ENCODE assay signal across 28 cellular contexts in genomic region chr6:28160233-28160632, GRCh38.
"Had no signal": no experiment of that assay in that cellular context is flagged by ENCODE, and none has a peak within 500 bp of the region (broad histone marks: within the 10 kb centered on the region; RNA-seq: fewer than 3 reads in every experiment).

No MANE protein-coding gene starts in this region.

- H3K9me3 ChIP-seq: MG63, SJCRH30 had no signal

- DNase-seq: activated CD4-positive, alpha-beta memory T cell treated with anti-CD3 and anti-CD28 coated beads for 36 hours; activated CD4-positive, alpha-beta T cell treated with anti-CD3 and anti-CD28 coated beads for 4 hours; activated CD4-positive, alpha-beta T cell treated with anti-CD3 and anti-CD28 coated beads, Interleukin-2, amount 50 U/mL, for 1 hour; activated CD8-positive, alpha-beta memory T cell treated with anti-CD3 and anti-CD28 coated beads, Interleukin-2, amount 10 ng/mL, durations not matched to agents 7 days and 5 days; activated CD8-positive, alpha-beta memory T cell treated with anti-CD3 and anti-CD28 coated beads, Interleukin-2, amount 50 U/mL, for 48 hours; activated effector memory CD4-positive, alpha-beta T cell treated with Interleukin-2 at 50 U/mL for 16 hours; activated naive CD4-positive, alpha-beta T cell treated with anti-CD3 and anti-CD28 coated beads, Interleukin-2, amount 10 ng/mL, durations not matched to agents 7 days and 5 days; activated naive CD8-positive, alpha-beta T cell treated with anti-CD3 and anti-CD28 coated beads, Interleukin-2, amount 50 U/mL, for 24 hours; activated T-cell treated with anti-CD3 and anti-CD28 coated beads, Interleukin-2, amount 50 U/mL, for 48 hours; anterior cingulate cortex; central memory CD4-positive, alpha-beta T cell; MG63; NCI-H1048; NCI-H1105 treated with DMSO at 0.1 percent for 48 hours; NCI-H1436; NCI-H1694 treated with DMSO at 0.1 percent for 48 hours; NCI-H2029; NCI-H2107; NCI-H2171; NCI-H510A; NCI-H526; NCI-H748 treated with DMSO at 0.1 percent for 48 hours; NK-92 treated with Interleukin-12 subunit alpha and Interleukin-12 subunit beta, amount 100 ng/mL, for 24 hours; SHP77; SJCRH30 had no signal

- H3K27ac ChIP-seq: SJCRH30, SK-N-MC had no signal

- H3K4me3 ChIP-seq: MG63, SJCRH30 had no signal

- H3K27me3 ChIP-seq: MG63, SJCRH30 had no signal

- ATAC-seq: activated CD4-positive, CD25-positive, alpha-beta regulatory T cell treated with anti-CD3 and anti-CD28 coated beads, Interleukin-2, amount 50 U/mL, for 24 hours; activated CD8-positive, alpha-beta memory T cell treated with anti-CD3 and anti-CD28 coated beads, Interleukin-2, amount 10 ng/mL, durations not matched to agents 7 days and 5 days; activated naive CD8-positive, alpha-beta T cell treated with anti-CD3 and anti-CD28 coated beads, Interleukin-2, amount 50 U/mL, for 24 hours; WTC11 had no signal
